20 cellular contexts compared by ENCODE assay signal in genomic region chr13:36912983-36913382, GRCh38. TPM values are rescaled to one million over a fixed set of nuclear protein-coding genes. Genes with fewer than 3 reads are reported as not detected.
DNase-seq lines count a peak whose midpoint lies in the region; ATAC-seq, FAIRE-seq and TF ChIP-seq lines count a peak whose summit lies in the region.
"Had no signal": no experiment of that assay in that cellular context is flagged by ENCODE, and none has a peak within 500 bp of the region (broad histone marks: within the 10 kb centered on the region; RNA-seq: fewer than 3 reads in every experiment).

No MANE protein-coding gene starts in this region.

- H3K4me1 ChIP-seq in A673 (ENCODE audit: insufficient read depth, low read length, poor library complexity, severe bottlenecking) = peaks cover 76% of the 10 kb centered on the region
- peaks cover 13% of the 10 kb centered on the region for H3K4me1 ChIP-seq in OCI-LY3 (ENCODE audit: low read length)

- TF ChIP-seq CTCF in 22Rv1 (IDR thresholded peaks at IDR 0.05) (no peak), A673 (conservative IDR thresholded peaks at IDR 0.05; ENCODE audit: low read depth, low read length) (no peak), OCI-LY3 (IDR thresholded peaks at IDR 0.05; ENCODE audit: low read depth, low read length) (no peak)

- H3K79me2 ChIP-seq in OCI-LY3 (ENCODE audit: low read length) = no peaks in the 10 kb centered on the region

- H3K27ac ChIP-seq in 22Rv1 (peak overlapping the region; percentile 53), A673 (ENCODE audit: low read depth, low read length, poor library complexity, severe bottlenecking) (peak overlapping the region; percentile 47), OCI-LY3 (ENCODE audit: low read length) (no peak overlapping the region)
- H3K27ac ChIP-seq: RWPE1, SJSA1 had no signal

- H2AFZ ChIP-seq in OCI-LY3 (ENCODE audit: low read depth, low read length) = peak overlapping the region; percentile 42; the same call in 1 of the 2 replicates

- H3K4me3 ChIP-seq in A673 (ENCODE audit: low read depth, low read length, poor library complexity, severe bottlenecking) (no peak overlapping the region), OCI-LY3 (ENCODE audit: low read length) (no peak overlapping the region)
- H3K4me3 ChIP-seq: MG63, SJSA1 had no signal

- H3K36me3 ChIP-seq in A673 (ENCODE audit: insufficient read depth, low read length, poor library complexity, severe bottlenecking) (no peaks in the 10 kb centered on the region), OCI-LY3 (replicated peaks; ENCODE audit: low read depth, low read length) (no peaks in the 10 kb centered on the region)
- H3K36me3 ChIP-seq: MG63 had no signal

- no peak for ATAC-seq in GM21529 (IDR thresholded peaks at IDR 0.05; ENCODE audit: unreplicated experiment)

- CTCF ChIA-PET in A673 (lab: Charles Lee) = no interaction called here

- FAIRE-seq in islet of Langerhans (lab: Jason Lieb, UNC) = peak; percentile 17
- FAIRE-seq: GM12892 had no signal

- H3K4me2 ChIP-seq in OCI-LY3 (ENCODE audit: low read length) = no peak overlapping the region

- H3K9me3 ChIP-seq in A673 (ENCODE audit: low read depth, low read length, poor library complexity, severe bottlenecking) (no peaks in the 10 kb centered on the region), OCI-LY3 (ENCODE audit: insufficient read depth, low read length) (no peaks in the 10 kb centered on the region)
- H3K9me3 ChIP-seq: BE2C, MG63, SJSA1 had no signal

- DNase-seq in A673 (ENCODE audit: low spot score) = no peak
- no peak for DNase-seq in effector CD8-positive, alpha-beta T cell (lab: John Stamatoyannopoulos, UW)
- DNase-seq in stimulated activated CD8-positive, alpha-beta memory T cell treated with anti-CD3 and anti-CD28 coated beads, Interleukin-4, amount 100 ng/mL, for 48 hours = no peak
- DNase-seq: BE2C; CD4-positive, alpha-beta memory T cell; H7; Karpas-422; MG63; NCI-H187 treated with DMSO at 0.1 percent for 48 hours; NCI-H2171; NCI-H510A; SW 1271 had no signal

- H4K20me1 ChIP-seq in OCI-LY3 (ENCODE audit: insufficient read depth, low read length) = no peaks in the 10 kb centered on the region

- H3K27me3 ChIP-seq in A673 (replicated peaks; ENCODE audit: insufficient read depth, low read depth, low read length, poor library complexity) = no peaks in the 10 kb centered on the region
- 0 out of 2 replicates have a peak, but pooled peaks cover 3% of the 10 kb centered on the region for H3K27me3 ChIP-seq in OCI-LY3 (ENCODE audit: low read depth, low read length)
- H3K27me3 ChIP-seq: BE2C, MG63, SJSA1 had no signal

- POLR2A ChIA-PET in A673 (lab: Charles Lee; ENCODE audit: low non-redundant PET) = no interaction called here

- no TSS peak for BruUV-seq in A673 (replicated peaks; lab: Mats Ljungman, UMichigan)

- intact Hi-C loops in A673 (cut with micrococcal nuclease; ENCODE audit: unreplicated experiment) = no loop called here

- H3K9ac ChIP-seq in OCI-LY3 (ENCODE audit: low read length) = no peak overlapping the region

RNA-seq across cellular contexts. Expression of gene SMAD9, which starts 7.1 kb away (rescaled TPM):
- total RNA-seq in A673 (2021) = 23.3 and 24.6 TPM in 2 replicates
- total RNA-seq: CD4-positive, alpha-beta memory T cell; T-helper 2 cell treated with Interferon-gamma antibody and Interleukin-4, amounts not matched to agents 100 ng/mL and 5 ng/mL, for 36 hours had no signal
